Comparison of ENCODE assay signal across 18 cellular contexts in genomic region chr9:129053020-129053419, GRCh38.
"Had no signal": no experiment of that assay in that cellular context is flagged by ENCODE, and none has a peak within 500 bp of the region (broad histone marks: within the 10 kb centered on the region; RNA-seq: fewer than 3 reads in every experiment).

No MANE protein-coding gene starts in this region.

- H3K4me1 ChIP-seq: adrenal gland, esophagus muscularis mucosa had no signal

- ATAC-seq: stimulated activated naive B cell treated with anti-CD40 and anti-IgM and Interleukin-4, amounts not matched to agents 10 μg/mL and 1 μg/mL and 100 μg/mL, for 72 hours; WTC11 had no signal

- FAIRE-seq: colon, endometrium, keratinocyte had no signal

- H3K9ac ChIP-seq: SK-N-SH had no signal

- H3K4me3 ChIP-seq: adrenal gland, cardiac muscle cell, esophagus muscularis mucosa had no signal

- H3K27me3 ChIP-seq: adrenal gland, cardiac muscle cell, esophagus muscularis mucosa had no signal

- H3K27ac ChIP-seq: adrenal gland, cardiac muscle cell, esophagus muscularis mucosa had no signal

- H3K9me3 ChIP-seq: adrenal gland, esophagus muscularis mucosa, SK-N-SH had no signal

- DNase-seq: activated CD4-positive, alpha-beta memory T cell treated with anti-CD3 and anti-CD28 coated beads, Interleukin-2, amount 10 ng/mL, durations not matched to agents 7 days and 5 days; activated CD4-positive, alpha-beta T cell treated with anti-CD3 and anti-CD28 coated beads for 4 hours; activated effector memory CD4-positive, alpha-beta T cell treated with anti-CD3 and anti-CD28 coated beads, Interleukin-2, amount 50 U/mL, for 16 hours; activated T-cell treated with anti-CD3 and anti-CD28 coated beads, Interleukin-2, amount 50 U/mL, for 48 hours; hippocampal formation; occipital lobe; SK-N-SH; stimulated activated CD4-positive, alpha-beta T cell treated with anti-CD3 and anti-CD28 coated beads, Interleukin-15, amount 100 ng/mL, for 24 hours; stimulated activated CD4-positive, alpha-beta T cell treated with anti-CD3 and anti-CD28 coated beads, Interleukin-4, amount 100 ng/mL, for 1 hour; stimulated activated naive B cell treated with anti-CD40 and anti-IgM and Interleukin-4, amounts not matched to agents 10 μg/mL and 1 μg/mL and 100 μg/mL, for 72 hours; T-helper 1 cell had no signal

- H3K4me2 ChIP-seq: SK-N-SH had no signal
